8 cellular contexts compared by ENCODE assay signal in genomic region chr16:30786115-30786935, GRCh38. TPM values are rescaled to one million over a fixed set of nuclear protein-coding genes. Genes with fewer than 3 reads are reported as not detected.
DNase-seq lines count a peak whose midpoint lies in the region; ATAC-seq, FAIRE-seq and TF ChIP-seq lines count a peak whose summit lies in the region.

No MANE protein-coding gene starts in this region.

- H3K14ac ChIP-seq in H1 (ENCODE audit: insufficient read length), result no peak overlapping the region

- FAIRE-seq in H1 (lab: Jason Lieb, UNC), result no peak

- CTCF ChIA-PET in activated naive CD4-positive, alpha-beta T cell treated with anti-CD3 and anti-CD28 coated beads for 36 hours (lab: Charles Lee), result interaction anchor here (1.4 kb wide), 1 partner anchor 19 kb away, joined by 4 read pairs; no protein-coding TSS in a partner anchor
- CTCF ChIA-PET in H1 (lab: Charles Lee; ENCODE audit: partially characterized antibody), result interaction anchor here (1.1 to 1.5 kb wide), 5 partner anchors 7 to 110 kb away, joined by 3 to 8 read pairs (median 3); no protein-coding TSS in a partner anchor

- TF ChIP-seq EP300 in H1 (IDR thresholded peaks at IDR 0.05; ENCODE audit: borderline replicate concordance in 1 of 2, low read depth in 2 of 2, low read length in 2 of 2), result no peak

- no peaks in the 10 kb centered on the region for H3K27me3 Mint-ChIP-seq in activated naive CD4-positive, alpha-beta T cell treated with anti-CD3 and anti-CD28 coated beads for 36 hours (ENCODE audit: low read depth)

- peaks cover 2% of the 10 kb centered on the region for H3K36me3 Mint-ChIP-seq in activated naive CD4-positive, alpha-beta T cell treated with anti-CD3 and anti-CD28 coated beads for 36 hours (ENCODE audit: low read depth)

- no peak overlapping the region for H4K91ac ChIP-seq in H1 (replicated peaks; ENCODE audit: insufficient read length, low read length)

- H2BK5ac ChIP-seq in H1 (ENCODE audit: low read depth, low read length) (no peak overlapping the region), mesendoderm (ENCODE audit: low read length) (no peak overlapping the region)

- H3K4ac ChIP-seq in H1 (replicated peaks; ENCODE audit: insufficient read length, low read depth, low read length) (peak overlapping the region; percentile 23), mesendoderm (ENCODE audit: low read depth, low read length) (peak overlapping the region; percentile 100)

- no peak for TF ChIP-seq POLR2A in H1 (IDR thresholded peaks at IDR 0.05; ENCODE audit: control extremely low read depth in 1 of 2, low read depth in 2 of 2, low read length in 2 of 2)

- H3K4me3 Mint-ChIP-seq in activated naive CD4-positive, alpha-beta T cell treated with anti-CD3 and anti-CD28 coated beads for 36 hours, result peak overlapping the region; percentile 74

- 19% methylated on average over 17 of the region's 57 CpGs; no CpG with 5 or more reads in 1 of the 2 experiments for WGBS in H1 (ENCODE audit: extremely low coverage in 1 of 2, insufficient coverage in 1 of 2, insufficient read length in 1 of 2, insufficient replicate concordance in 2 of 2, low coverage in 1 of 2, low lambda C conversion rate in 2 of 2, missing lambda C conversion rate in 1 of 2), 2 experiments
- no CpG with 5 or more reads among the region's 57 CpGs for WGBS in mesendoderm (ENCODE audit: extremely low coverage, insufficient coverage, low lambda C conversion rate)

- H2BK120ac ChIP-seq in H1 (replicated peaks; ENCODE audit: low read depth, low read length) (no peak overlapping the region), mesendoderm (ENCODE audit: low read depth, low read length) (peak overlapping the region; percentile 78)

- peak overlapping the region; percentile 48 for H4K5ac ChIP-seq in H1 (ENCODE audit: insufficient read length, low read depth, low read length)
- H4K5ac ChIP-seq in mesendoderm (ENCODE audit: low read length), result no peak overlapping the region

- H3K9me3 Mint-ChIP-seq in activated naive CD4-positive, alpha-beta T cell treated with anti-CD3 and anti-CD28 coated beads for 36 hours, result no peaks in the 10 kb centered on the region

- H3K9me3 ChIP-seq in H1 (ENCODE audit: insufficient read depth in 2 of 2, low read depth in 1 of 2, low read length in 1 of 2) (no peaks in the 10 kb centered on the region), upper lobe of right lung (no peaks in the 10 kb centered on the region)

- no peak for TF ChIP-seq CTCF in H1 (IDR thresholded peaks at IDR 0.05; ENCODE audit: control extremely low read depth in 1 of 3, insufficient read depth in 1 of 3, low read depth in 1 of 3, low read length in 3 of 3)
- TF ChIP-seq CTCF in upper lobe of right lung (IDR thresholded peaks at IDR 0.05), result no peak

- peak; percentile 33 for DNase-seq in activated naive CD4-positive, alpha-beta T cell treated with anti-CD3 and anti-CD28 coated beads for 36 hours
- DNase-seq in activated naive CD4-positive, alpha-beta T cell (lab: John Stamatoyannopoulos, UW), result no peak
- DNase-seq in RPMI7951 (ENCODE audit: low read depth) (peak; percentile 63), H1 (ENCODE audit: low read depth in 1 of 2, low spot score in 2 of 2) (peak in 1 of 2 experiments; percentile 62), mesendoderm (peak; percentile 79), upper lobe of right lung (peak; percentile 76), amniotic stem cell (lab: John Stamatoyannopoulos, UW) (no peak)

- no peaks in the 10 kb centered on the region; a peak in 1 of 7 replicates for H3K27me3 ChIP-seq in H1 (replicated peaks in 1 of 4; ENCODE audit: control insufficient read depth in 3 of 4, extremely low read depth in 1 of 4, insufficient read depth in 3 of 4, low read length in 3 of 4)
- H3K27me3 ChIP-seq in mesendoderm (ENCODE audit: insufficient read depth, low read length, poor library complexity), result no peaks in the 10 kb centered on the region
- H3K27me3 ChIP-seq in upper lobe of right lung, result no peaks in the 10 kb centered on the region

- H3K36me3 ChIP-seq in H1 (ENCODE audit: control insufficient read depth in 2 of 4, insufficient read depth in 4 of 4, low read length in 3 of 4) (peaks cover 11 to 25% (median 17%) of the 10 kb centered on the region in 4 experiments; a peak in 6 of 8 replicates), mesendoderm (ENCODE audit: control insufficient read depth, insufficient read depth, low read length) (peaks cover 1% of the 10 kb centered on the region), upper lobe of right lung (peaks cover 17% of the 10 kb centered on the region)

- H3K23ac ChIP-seq in H1 (ENCODE audit: insufficient read length), result no peak overlapping the region
- peak overlapping the region; percentile 89 for H3K23ac ChIP-seq in mesendoderm (ENCODE audit: low read length)

- H4K20me1 ChIP-seq in H1 (replicated peaks in 1 of 2; ENCODE audit: control insufficient read depth in 1 of 2, insufficient read depth in 2 of 2, low read length in 2 of 2), result no peaks in the 10 kb centered on the region

- H2BK15ac ChIP-seq in H1 (ENCODE audit: low read length) (no peak overlapping the region), mesendoderm (replicated peaks; ENCODE audit: low read depth) (no peak overlapping the region)

- H3K27ac Mint-ChIP-seq in activated naive CD4-positive, alpha-beta T cell treated with anti-CD3 and anti-CD28 coated beads for 36 hours, result no peak overlapping the region

- H3K79me1 ChIP-seq in H1 (ENCODE audit: low read depth, low read length) (peaks cover 9% of the 10 kb centered on the region), mesendoderm (ENCODE audit: low read length) (peaks cover 9% of the 10 kb centered on the region)

- H4K8ac ChIP-seq in H1 (ENCODE audit: extremely low read depth, insufficient read depth, low read length) (peak overlapping the region; percentile 87), mesendoderm (ENCODE audit: low read depth, low read length) (peak overlapping the region; percentile 99)

- H3K23me2 ChIP-seq in H1 (ENCODE audit: low read depth, low read length), result peaks cover 9% of the 10 kb centered on the region; the same call in 1 of the 2 replicates

- H3K4me2 ChIP-seq in H1 (ENCODE audit: insufficient read depth in 1 of 2, low read depth in 2 of 2, low read length in 2 of 2) (peak overlapping the region; percentile 94), mesendoderm (ENCODE audit: low read length) (peak overlapping the region; percentile 94)

- H2BK12ac ChIP-seq in H1 (ENCODE audit: low read depth, low read length), result no peak overlapping the region

- peaks cover 0 to 8% (median 0%) of the 10 kb centered on the region in 4 experiments; a peak in 2 of 7 replicates for H3K4me1 ChIP-seq in H1 (replicated peaks in 1 of 4; ENCODE audit: control insufficient read depth in 3 of 4, insufficient read depth in 4 of 4, low read length in 3 of 4)
- H3K4me1 ChIP-seq in mesendoderm (ENCODE audit: control insufficient read depth, low read depth, low read length), result peaks cover 2% of the 10 kb centered on the region
- H3K4me1 ChIP-seq in upper lobe of right lung, result peaks cover 8% of the 10 kb centered on the region

- peak overlapping the region; percentile 78 for H3K18ac ChIP-seq in H1 (ENCODE audit: extremely low read depth, low read length)
- H3K18ac ChIP-seq in mesendoderm (ENCODE audit: low read length), result peak overlapping the region; percentile 99

- H3K9ac ChIP-seq in H1 (replicated peaks in 1 of 4; ENCODE audit: extremely low read depth in 1 of 4, low read depth in 3 of 4, low read length in 3 of 4) (peak overlapping the region; percentile 54 to 79 (median 72)), mesendoderm (ENCODE audit: low read length) (peak overlapping the region; percentile 95)

- H3K27ac ChIP-seq in H1 (ENCODE audit: low read depth, low read length) (peak overlapping the region; percentile 3; the same call in 1 of the 2 replicates), mesendoderm (ENCODE audit: low read depth, low read length) (peak overlapping the region; percentile 86), upper lobe of right lung (peak overlapping the region; percentile 92)

- no peak for TF ChIP-seq RAD21 in H1 (IDR thresholded peaks at IDR 0.05 in 1 of 2, conservative IDR thresholded peaks at IDR 0.05 in 1 of 2; ENCODE audit: low read depth in 2 of 2, low read length in 2 of 2)

- no peak overlapping the region for H2AK5ac ChIP-seq in H1 (ENCODE audit: low read depth, low read length)
- H2AK5ac ChIP-seq in mesendoderm (ENCODE audit: low read length), result no peak overlapping the region

- peaks cover 16% of the 10 kb centered on the region for H3K4me1 Mint-ChIP-seq in activated naive CD4-positive, alpha-beta T cell treated with anti-CD3 and anti-CD28 coated beads for 36 hours (ENCODE audit: low read depth)

- ATAC-seq in upper lobe of right lung (peak; percentile 76), GM18867 (IDR thresholded peaks at IDR 0.05; ENCODE audit: unreplicated experiment) (no peak)

- POLR2A ChIA-PET in H1 (lab: Charles Lee; ENCODE audit: partially characterized antibody), result interaction anchor here (0.5 to 2.8 kb wide), 16 partner anchors 8 to 115 kb away, joined by 3 to 40 read pairs (median 4); no protein-coding TSS in a partner anchor

- H3K4me3 ChIP-seq in H1 (ENCODE audit: extremely low read depth in 1 of 4, insufficient read depth in 2 of 4, low read depth in 3 of 4, low read length in 4 of 4) (peak overlapping the region; percentile 70 to 99 (median 84)), mesendoderm (ENCODE audit: low read length) (peak overlapping the region; percentile 81), upper lobe of right lung (peak overlapping the region; percentile 92)

- H2AFZ ChIP-seq in H1 (ENCODE audit: low read length), result no peak overlapping the region

- no peak overlapping the region for H2BK20ac ChIP-seq in H1 (ENCODE audit: low read length)

- intact Hi-C loops in activated naive CD4-positive, alpha-beta T cell treated with anti-CD3 and anti-CD28 coated beads for 36 hours (cut with micrococcal nuclease), result loop anchor here (1.0 kb wide), 1 partner anchor 19 kb away; no protein-coding TSS in a partner anchor
- intact Hi-C loops in upper lobe of right lung (cut with DNase I), result no loop called here

- H3K79me2 ChIP-seq in H1 (ENCODE audit: control insufficient read depth in 1 of 2, insufficient read depth in 2 of 2, low read length in 2 of 2), result peaks cover 0 to 17% of the 10 kb centered on the region in 2 experiments; a peak in 2 of 4 replicates
- H3K79me2 ChIP-seq in mesendoderm (ENCODE audit: control insufficient read depth, insufficient read depth, low read length), result peaks cover 15% of the 10 kb centered on the region

- H3K56ac ChIP-seq in H1 (replicated peaks; ENCODE audit: insufficient read length, low read depth, low read length), result peak overlapping the region; percentile 86
- peak overlapping the region; percentile 93 for H3K56ac ChIP-seq in mesendoderm (ENCODE audit: low read length)

RNA-seq across cellular contexts. Expression of gene ZNF629, which starts 0.7 kb away (rescaled TPM):
- total RNA-seq in activated naive CD4-positive, alpha-beta T cell treated with anti-CD3 and anti-CD28 coated beads for 36 hours, result 1 to 10 TPM; 2.1 to 2.3 TPM
- total RNA-seq in RPMI7951 (2014; rRNA removed; shearing (Covaris generic)), result 7.5 and 8.3 TPM in 2 replicates
- 19.3 and 19.5 TPM in 2 replicates for total RNA-seq in H1 (2021; fragmentation: NEBNext Ultra II Directional; extraction: Animal tissue kit (Norgen Biotek cat#: 25700))
- polyA plus RNA-seq in H1 (2011; rRNA removed), result 11.0 and 13.6 TPM in 2 replicates
- polyA plus RNA-seq in H1 (2011; cell fraction: cytosol; rRNA removed), result 8.2 TPM
- polyA plus RNA-seq in H1 (2011; cell fraction: nucleus; rRNA removed), result 21.5 TPM
- polyA plus RNA-seq in H1 (2012, experiment 1 of 2), result 14.4 to 17.5 TPM (median 15.0 TPM) in 4 replicates
- 11.9 TPM for polyA plus RNA-seq in H1 (2012, experiment 2 of 2)
- polyA plus RNA-seq in H1 (2013, experiment 1 of 2), result 12.5 TPM
- 11.1 TPM for polyA plus RNA-seq in H1 (2013, experiment 2 of 2)
- polyA minus RNA-seq in H1 (2011; rRNA and poly(A)+ RNA removed), result 9.9 and 11.1 TPM in 2 replicates
- polyA minus RNA-seq in H1 (2011; cell fraction: cytosol; rRNA and poly(A)+ RNA removed), result 10.2 TPM
- polyA minus RNA-seq in H1 (2011; cell fraction: nucleus; rRNA and poly(A)+ RNA removed), result 18.8 TPM
- polyA plus RNA-seq in mesendoderm (2013, experiment 1 of 2), result 10.8 TPM
- polyA plus RNA-seq in mesendoderm (2013, experiment 2 of 2), result 10.3 TPM
- total RNA-seq in upper lobe of right lung, result 13.3 TPM

RNA-seq across cellular contexts. Expression of gene RNF40, which starts 24.2 kb away (rescaled TPM):
- total RNA-seq in activated naive CD4-positive, alpha-beta T cell treated with anti-CD3 and anti-CD28 coated beads for 36 hours, result 10 to 100 TPM; 51.1 to 61.0 TPM
- 45.3 and 48.2 TPM in 2 replicates for total RNA-seq in RPMI7951 (2014; rRNA removed; shearing (Covaris generic))
- total RNA-seq in H1 (2021; fragmentation: NEBNext Ultra II Directional; extraction: Animal tissue kit (Norgen Biotek cat#: 25700)), result 68.7 and 70.8 TPM in 2 replicates
- polyA plus RNA-seq in H1 (2011; rRNA removed), result 36.9 and 38.5 TPM in 2 replicates
- 35.0 TPM for polyA plus RNA-seq in H1 (2011; cell fraction: cytosol; rRNA removed)
- 113 TPM for polyA plus RNA-seq in H1 (2011; cell fraction: nucleus; rRNA removed)
- 48.2 to 55.3 TPM (median 49.7 TPM) in 4 replicates for polyA plus RNA-seq in H1 (2012, experiment 1 of 2)
- polyA plus RNA-seq in H1 (2012, experiment 2 of 2), result 41.0 TPM
- 25.7 TPM for polyA plus RNA-seq in H1 (2013, experiment 1 of 2)
- polyA plus RNA-seq in H1 (2013, experiment 2 of 2), result 25.3 TPM
- polyA minus RNA-seq in H1 (2011; rRNA and poly(A)+ RNA removed), result 69.9 and 90.6 TPM in 2 replicates
- polyA minus RNA-seq in H1 (2011; cell fraction: cytosol; rRNA and poly(A)+ RNA removed), result 33.1 TPM
- 44.6 TPM for polyA minus RNA-seq in H1 (2011; cell fraction: nucleus; rRNA and poly(A)+ RNA removed)
- polyA plus RNA-seq in mesendoderm (2013, experiment 1 of 2), result 42.9 TPM
- 41.1 TPM for polyA plus RNA-seq in mesendoderm (2013, experiment 2 of 2)
- 93.6 TPM for total RNA-seq in upper lobe of right lung

RNA-seq across cellular contexts. Expression of gene CFAP119, which starts 24.5 kb away (rescaled TPM):
- 1 to 10 TPM; 2.0 to 2.3 TPM for total RNA-seq in activated naive CD4-positive, alpha-beta T cell treated with anti-CD3 and anti-CD28 coated beads for 36 hours
- 3.4 and 4.6 TPM in 2 replicates for total RNA-seq in RPMI7951 (2014; rRNA removed; shearing (Covaris generic))
- 5.2 and 6.0 TPM in 2 replicates for total RNA-seq in H1 (2021; fragmentation: NEBNext Ultra II Directional; extraction: Animal tissue kit (Norgen Biotek cat#: 25700))
- 5.6 and 7.1 TPM in 2 replicates for polyA plus RNA-seq in H1 (2011; rRNA removed)
- 8.1 TPM for polyA plus RNA-seq in H1 (2011; cell fraction: cytosol; rRNA removed)
- polyA plus RNA-seq in H1 (2011; cell fraction: nucleus; rRNA removed), result 21.1 TPM
- polyA plus RNA-seq in H1 (2012, experiment 1 of 2), result 4.8 to 7.5 TPM (median 6.4 TPM) in 4 replicates
- polyA plus RNA-seq in H1 (2012, experiment 2 of 2), result 2.6 TPM
- polyA plus RNA-seq in H1 (2013, experiment 1 of 2), result 4.8 TPM
- 5.5 TPM for polyA plus RNA-seq in H1 (2013, experiment 2 of 2)
- polyA minus RNA-seq in H1 (2011; rRNA and poly(A)+ RNA removed), result 1.4 and 1.9 TPM in 2 replicates
- 3.4 TPM for polyA minus RNA-seq in H1 (2011; cell fraction: cytosol; rRNA and poly(A)+ RNA removed)
- 6.3 TPM for polyA minus RNA-seq in H1 (2011; cell fraction: nucleus; rRNA and poly(A)+ RNA removed)
- 3.4 TPM for polyA plus RNA-seq in mesendoderm (2013, experiment 1 of 2)
- 2.5 TPM for polyA plus RNA-seq in mesendoderm (2013, experiment 2 of 2)
- 5.5 TPM for total RNA-seq in upper lobe of right lung

RNA-seq across cellular contexts. Expression of gene PHKG2, which starts 38.1 kb away (rescaled TPM):
- 10 to 100 TPM; 23.3 to 26.4 TPM for total RNA-seq in activated naive CD4-positive, alpha-beta T cell treated with anti-CD3 and anti-CD28 coated beads for 36 hours
- total RNA-seq in RPMI7951 (2014; rRNA removed; shearing (Covaris generic)), result 25.3 and 30.9 TPM in 2 replicates
- total RNA-seq in H1 (2021; fragmentation: NEBNext Ultra II Directional; extraction: Animal tissue kit (Norgen Biotek cat#: 25700)), result 36.0 and 37.2 TPM in 2 replicates
- 53.4 and 63.9 TPM in 2 replicates for polyA plus RNA-seq in H1 (2011; rRNA removed)
- 43.7 TPM for polyA plus RNA-seq in H1 (2011; cell fraction: cytosol; rRNA removed)
- polyA plus RNA-seq in H1 (2011; cell fraction: nucleus; rRNA removed), result 123 TPM
- 30.6 to 44.5 TPM (median 43.0 TPM) in 4 replicates for polyA plus RNA-seq in H1 (2012, experiment 1 of 2)
- polyA plus RNA-seq in H1 (2012, experiment 2 of 2), result 47.4 TPM
- 28.4 TPM for polyA plus RNA-seq in H1 (2013, experiment 1 of 2)
- 26.2 TPM for polyA plus RNA-seq in H1 (2013, experiment 2 of 2)
- polyA minus RNA-seq in H1 (2011; rRNA and poly(A)+ RNA removed), result 29.9 and 30.1 TPM in 2 replicates
- polyA minus RNA-seq in H1 (2011; cell fraction: cytosol; rRNA and poly(A)+ RNA removed), result 10.9 TPM
- 43.9 TPM for polyA minus RNA-seq in H1 (2011; cell fraction: nucleus; rRNA and poly(A)+ RNA removed)
- polyA plus RNA-seq in mesendoderm (2013, experiment 1 of 2), result 24.5 TPM
- polyA plus RNA-seq in mesendoderm (2013, experiment 2 of 2), result 24.1 TPM
- 26.0 TPM for total RNA-seq in upper lobe of right lung

Comparison
In these comparisons a context has a peak if more than half of its experiments do, and no peak if none do; other contexts are left out.
1. DNase-seq: peak in activated naive CD4-positive, alpha-beta T cell treated with anti-CD3 and anti-CD28 coated beads for 36 hours (single experiment), RPMI7951 (single experiment), mesendoderm (single experiment) and upper lobe of right lung (single experiment); none in activated naive CD4-positive, alpha-beta T cell (0 of 4) and amniotic stem cell (single experiment).
2. H3K27ac ChIP-seq: peak in every context shown above with its lines; median percentile 92 in upper lobe of right lung; 86 in mesendoderm; 3 in H1.
3. Peak in every context shown above with its lines, with median percentiles within 50 percentile points of each other: H3K4me3 ChIP-seq.